ENCODE assay signal across 19 cellular contexts in the genomic region with DNA sequence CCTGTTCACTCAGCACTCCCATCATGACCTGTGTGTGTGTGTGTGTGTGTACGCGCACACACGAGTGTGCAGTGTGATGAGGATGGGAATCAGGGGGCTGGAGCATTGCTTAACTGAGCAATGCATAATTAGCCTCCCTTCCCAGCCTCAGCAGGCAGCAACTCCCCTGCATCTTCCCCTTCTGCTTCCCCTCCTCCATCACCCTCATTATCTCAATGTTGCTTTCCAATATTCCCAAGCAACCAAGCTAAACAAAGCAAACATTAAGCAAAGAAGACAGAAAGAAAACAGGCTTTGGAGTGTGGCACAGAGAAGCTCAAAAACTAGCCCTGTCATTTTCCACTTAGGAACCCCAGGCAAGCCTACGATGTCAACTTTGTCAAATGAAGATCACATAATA.
DNase-seq lines count a peak whose midpoint lies in the region; ATAC-seq and TF ChIP-seq lines count a peak whose summit lies in the region.
"Had no signal": no experiment of that assay in that cellular context is flagged by ENCODE, and none has a peak within 500 bp of the region (broad histone marks: within the 10 kb centered on the region; RNA-seq: fewer than 3 reads in every experiment).

No MANE protein-coding gene starts in this region.

- DNase-seq in CD1c-positive myeloid dendritic cell (ENCODE audit: extremely low spot score) (peak; percentile 20), HT-29 (ENCODE audit: low spot score) (peak; percentile 31), body of pancreas (peak in 1 of 4 donors; percentile 9), neural progenitor cell (ENCODE audit: low spot score) (no peak), inferior parietal cortex (ENCODE audit: extremely low spot score) (no peak), head of caudate nucleus (no peak)
- DNase-seq in stimulated activated CD4-positive, alpha-beta T cell treated with anti-CD3 and anti-CD28 coated beads, Interleukin-1b, Interleukin-23, amount 100 ng/mL, for 48 hours, result no peak
- DNase-seq: activated CD4-positive, alpha-beta T cell treated with anti-CD3 and anti-CD28 coated beads for 36 hours; activated effector memory CD4-positive, alpha-beta T cell treated with anti-CD3 and anti-CD28 coated beads, Interleukin-2, amount 50 U/mL, for 16 hours; hypothalamus; Karpas-422; midbrain; NCI-H1105; retina; RPMI8226 had no signal

- H3K9me3 ChIP-seq in body of pancreas (no peaks in the 10 kb centered on the region), neural progenitor cell (ENCODE audit: low read depth) (no peaks in the 10 kb centered on the region)
- H3K9me3 ChIP-seq: thoracic aorta had no signal

- H3K36me3 ChIP-seq in body of pancreas (replicated peaks in 1 of 2; ENCODE audit: insufficient read depth in 1 of 2, low read depth in 2 of 2) (no peaks in the 10 kb centered on the region), neural progenitor cell (no peaks in the 10 kb centered on the region)
- H3K36me3 ChIP-seq: cardiac muscle cell, thoracic aorta had no signal

- no peaks in the 10 kb centered on the region for H3F3A ChIP-seq in neural progenitor cell (ENCODE audit: low read depth)

- no peaks in the 10 kb centered on the region for H4K20me1 ChIP-seq in neural progenitor cell (ENCODE audit: low read depth)

- peaks cover 86% of the 10 kb centered on the region for H3K4me1 ChIP-seq in body of pancreas
- peaks cover 16% of the 10 kb centered on the region for H3K4me1 ChIP-seq in neural progenitor cell

- no peak for TF ChIP-seq POLR2A in body of pancreas (IDR thresholded peaks at IDR 0.05)

- peak overlapping the region; percentile 60 for H2AFZ ChIP-seq in neural progenitor cell (replicated peaks)

- peaks cover 9% of the 10 kb centered on the region for H3K4me1 Mint-ChIP-seq in neural progenitor cell
- H3K4me1 Mint-ChIP-seq: stimulated activated effector memory CD8-positive, alpha-beta T cell treated with anti-CD3 and anti-CD28 coated beads, Interleukin-12 subunit alpha, Interleukin-12 subunit beta, amount 100 ng/mL, for 72 hours had no signal

- H3K27me3 ChIP-seq in body of pancreas, result no peaks in the 10 kb centered on the region
- no peaks in the 10 kb centered on the region for H3K27me3 ChIP-seq in neural progenitor cell
- H3K27me3 ChIP-seq: cardiac muscle cell had no signal

- no peak overlapping the region for H3K4me3 Mint-ChIP-seq in neural progenitor cell
- H3K4me3 Mint-ChIP-seq: activated CD4-positive, alpha-beta T cell treated with anti-CD3 and anti-CD28 coated beads for 36 hours; stimulated activated effector memory CD8-positive, alpha-beta T cell treated with anti-CD3 and anti-CD28 coated beads, Interleukin-12 subunit alpha, Interleukin-12 subunit beta, amount 100 ng/mL, for 72 hours had no signal

- 62 to 64% methylated on average over 4 of the region's 4 CpGs for WGBS in body of pancreas, 2 donors

- H3K9ac ChIP-seq in neural progenitor cell, result no peak overlapping the region

- H3K9me3 Mint-ChIP-seq in neural progenitor cell, result no peaks in the 10 kb centered on the region
- H3K9me3 Mint-ChIP-seq: stimulated activated effector memory CD8-positive, alpha-beta T cell treated with anti-CD3 and anti-CD28 coated beads, Interleukin-12 subunit alpha, Interleukin-12 subunit beta, amount 100 ng/mL, for 72 hours had no signal

- ATAC-seq in body of pancreas (peak; percentile 54), HG03439 (IDR thresholded peaks at IDR 0.05; ENCODE audit: unreplicated experiment) (no peak)
- ATAC-seq: activated CD4-positive, alpha-beta T cell treated with anti-CD3 and anti-CD28 coated beads for 36 hours; stimulated activated effector memory CD8-positive, alpha-beta T cell treated with anti-CD3 and anti-CD28 coated beads, Interleukin-12 subunit alpha, Interleukin-12 subunit beta, amount 100 ng/mL, for 72 hours had no signal

- H3K4me3 ChIP-seq in body of pancreas, result no peak overlapping the region
- H3K4me3 ChIP-seq in neural progenitor cell, result no peak overlapping the region
- H3K4me3 ChIP-seq: cardiac muscle cell, thoracic aorta had no signal

- H3K79me2 ChIP-seq in neural progenitor cell (ENCODE audit: low read depth), result no peaks in the 10 kb centered on the region

- H3K27ac ChIP-seq in body of pancreas, result peak overlapping the region in 3 of 4 donors; percentile 3 to 73 (median 65)
- H3K27ac ChIP-seq in neural progenitor cell, result no peak overlapping the region
- H3K27ac ChIP-seq: cardiac muscle cell, thoracic aorta had no signal

- H3K27ac Mint-ChIP-seq in neural progenitor cell, result peak overlapping the region; percentile 50
- H3K27ac Mint-ChIP-seq: activated CD4-positive, alpha-beta T cell treated with anti-CD3 and anti-CD28 coated beads for 36 hours; stimulated activated effector memory CD8-positive, alpha-beta T cell treated with anti-CD3 and anti-CD28 coated beads, Interleukin-12 subunit alpha, Interleukin-12 subunit beta, amount 100 ng/mL, for 72 hours had no signal

- peaks cover 3% of the 10 kb centered on the region for H3K27me3 Mint-ChIP-seq in neural progenitor cell (ENCODE audit: insufficient read depth, low read depth)
- H3K27me3 Mint-ChIP-seq: activated CD4-positive, alpha-beta T cell treated with anti-CD3 and anti-CD28 coated beads for 36 hours had no signal

- no peak overlapping the region for H3K4me2 ChIP-seq in neural progenitor cell

- H3K36me3 Mint-ChIP-seq in neural progenitor cell, result no peaks in the 10 kb centered on the region
- H3K36me3 Mint-ChIP-seq: stimulated activated effector memory CD8-positive, alpha-beta T cell treated with anti-CD3 and anti-CD28 coated beads, Interleukin-12 subunit alpha, Interleukin-12 subunit beta, amount 100 ng/mL, for 72 hours had no signal

- intact Hi-C loops in body of pancreas (cut with DNase I) (no loop called here), head of caudate nucleus (cut with DNase I) (no loop called here)

- TF ChIP-seq CTCF in body of pancreas (IDR thresholded peaks at IDR 0.05) (no peak), neural progenitor cell (IDR thresholded peaks at IDR 0.05) (no peak)

Comparison
In these comparisons a context has a peak if more than half of its experiments do, and no peak if none do; other contexts are left out.
1. DNase-seq: peak in CD1c-positive myeloid dendritic cell (single experiment) and HT-29 (single experiment); none in neural progenitor cell (single experiment), inferior parietal cortex (single experiment), head of caudate nucleus (0 of 42) and stimulated activated CD4-positive, alpha-beta T cell treated with anti-CD3 and anti-CD28 coated beads, Interleukin-1b, Interleukin-23, amount 100 ng/mL, for 48 hours (single experiment).